18 cellular contexts compared by ENCODE assay signal in genomic region chr6:17851001-17851719, GRCh38.
A peak's percentile ranks its signal among the peaks of the same experiment; 100 is the strongest.
DNase-seq lines count a peak whose midpoint lies in the region; ATAC-seq and TF ChIP-seq lines count a peak whose summit lies in the region.
"Had no signal": no experiment of that assay in that cellular context is flagged by ENCODE, and none has a peak within 500 bp of the region (broad histone marks: within the 10 kb centered on the region; RNA-seq: fewer than 3 reads in every experiment).

No MANE protein-coding gene starts in this region.

- TF ChIP-seq POLR2A in prostate gland (IDR thresholded peaks at IDR 0.05): no peak

- H3K4me3 Mint-ChIP-seq in endodermal cell: no peak overlapping the region

- in situ Hi-C loops in G401 (cut with HindIII; ENCODE audit: low sequenced_read_pairs): no loop called here

- TF ChIP-seq CTCF in endodermal cell (conservative IDR thresholded peaks at IDR 0.05): no peak
- no peak for TF ChIP-seq CTCF in prostate gland (IDR thresholded peaks at IDR 0.05)

- peak; percentile 70 for DNase-seq in G401 (ENCODE audit: low spot score)
- peak; percentile 47 for DNase-seq in NCI-H446 treated with DMSO at 0.1 percent for 48 hours (lab: John Stamatoyannopoulos, UW)
- no peak for DNase-seq in endodermal cell
- peak; percentile 19 for DNase-seq in prostate gland (ENCODE audit: low spot score)
- DNase-seq in stimulated activated CD4-positive, alpha-beta T cell treated with anti-CD3 and anti-CD28 coated beads, Interleukin-4, amount 100 ng/mL, for 4 hours: no peak
- DNase-seq in glomerular visceral epithelial cell (ENCODE audit: extremely low spot score): no peak
- DNase-seq: activated CD8-positive, alpha-beta memory T cell treated with anti-CD3 and anti-CD28 coated beads for 24 hours; activated naive CD4-positive, alpha-beta T cell; AML-193; cerebellar nuclear complex; DND-41; mucosa of descending colon; NCI-H2107 had no signal

- no peaks in the 10 kb centered on the region for H3K27me3 Mint-ChIP-seq in endodermal cell (ENCODE audit: insufficient read depth)

- H3K36me3 ChIP-seq in endodermal cell (ENCODE audit: control insufficient read depth, insufficient read depth, low read length) (peaks cover 31% of the 10 kb centered on the region), prostate gland (no peaks in the 10 kb centered on the region)

- H3K9me3 ChIP-seq in endodermal cell (ENCODE audit: control insufficient read depth, low read length) (no peaks in the 10 kb centered on the region), prostate gland (no peaks in the 10 kb centered on the region)
- H3K9me3 ChIP-seq: mucosa of descending colon had no signal

- H3K27ac Mint-ChIP-seq in endodermal cell: peak overlapping the region; percentile 3

- H3K27ac ChIP-seq in endodermal cell (ENCODE audit: low read depth, low read length) (no peak overlapping the region), prostate gland (no peak overlapping the region)
- H3K27ac ChIP-seq: parathyroid adenoma, SK-N-MC, VCaP had no signal

- peaks cover 11% of the 10 kb centered on the region for H3K4me1 Mint-ChIP-seq in endodermal cell

- ATAC-seq in GM18861 (IDR thresholded peaks at IDR 0.05; ENCODE audit: unreplicated experiment) (no peak), GM21447 (IDR thresholded peaks at IDR 0.05; ENCODE audit: unreplicated experiment) (no peak)
- ATAC-seq: mucosa of descending colon had no signal

- H3K9me3 Mint-ChIP-seq in endodermal cell: no peaks in the 10 kb centered on the region

- 81 to 85% methylated on average over 3 of the region's 3 CpGs for WGBS in endodermal cell (ENCODE audit: insufficient coverage in 1 of 2, insufficient read length in 1 of 2), 2 experiments
- WGBS in prostate gland: 56% methylated on average over 3 of the region's 3 CpGs

- H3K4me1 ChIP-seq in endodermal cell (ENCODE audit: control insufficient read depth, insufficient read depth, low read length) (peaks cover 12% of the 10 kb centered on the region), prostate gland (replicated peaks) (peaks cover 14% of the 10 kb centered on the region)
- H3K4me1 ChIP-seq: parathyroid adenoma had no signal

- no peaks in the 10 kb centered on the region for H3K27me3 ChIP-seq in endodermal cell (ENCODE audit: control insufficient read depth, insufficient read depth, low read length, poor library complexity, severe bottlenecking)
- H3K27me3 ChIP-seq in prostate gland (replicated peaks; ENCODE audit: insufficient read depth): no peaks in the 10 kb centered on the region

- H3K4me3 ChIP-seq in endodermal cell (ENCODE audit: low read length) (no peak overlapping the region), prostate gland (no peak overlapping the region)
- H3K4me3 ChIP-seq: mucosa of descending colon, SK-N-MC had no signal

- peaks cover 30% of the 10 kb centered on the region for H3K36me3 Mint-ChIP-seq in endodermal cell (ENCODE audit: low read depth)

- H3K9ac ChIP-seq in endodermal cell (ENCODE audit: extremely low read depth, low read length, poor library complexity, severe bottlenecking): no peak overlapping the region
- H3K9ac ChIP-seq: parathyroid adenoma had no signal

- intact Hi-C loops in prostate gland (cut with DNase I): no loop called here

Comparison
In these comparisons a context has a peak if more than half of its experiments do, and no peak if none do; other contexts are left out.
1. DNase-seq: peak in G401 (single experiment), NCI-H446 treated with DMSO at 0.1 percent for 48 hours (single experiment) and prostate gland (single experiment); none in endodermal cell (single experiment), stimulated activated CD4-positive, alpha-beta T cell treated with anti-CD3 and anti-CD28 coated beads, Interleukin-4, amount 100 ng/mL, for 4 hours (0 of 2) and glomerular visceral epithelial cell (single experiment).